ENCODE assay signal across 23 cellular contexts in genomic region chr9:2767800-2768199, GRCh38. TPM values are rescaled to one million over a fixed set of nuclear protein-coding genes. Genes with fewer than 3 reads are reported as not detected.
A peak's percentile ranks its signal among the peaks of the same experiment; 100 is the strongest.
DNase-seq lines count a peak whose midpoint lies in the region; ATAC-seq, FAIRE-seq and TF ChIP-seq lines count a peak whose summit lies in the region.
"Had no signal": no experiment of that assay in that cellular context is flagged by ENCODE, and none has a peak within 500 bp of the region (broad histone marks: within the 10 kb centered on the region; RNA-seq: fewer than 3 reads in every experiment).

No MANE protein-coding gene starts in this region.

- TF ChIP-seq EP300 in A549 (IDR thresholded peaks at IDR 0.05), result no peak

- H4K8ac ChIP-seq in IMR-90 (ENCODE audit: low read depth in 2 of 2, low read length in 2 of 2), result no peak overlapping the region; a peak in 1 of 4 replicates

- no peaks in the 10 kb centered on the region for H4K20me1 ChIP-seq in IMR-90 (ENCODE audit: insufficient read depth, low read length)

- H2BK15ac ChIP-seq in IMR-90 (ENCODE audit: low read depth, low read length), result no peak overlapping the region

- CTCF ChIA-PET in A549 (lab: Yijun Ruan, JAX), result no interaction called here
- CTCF ChIA-PET in IMR-90 (lab: Yijun Ruan, JAX), result no interaction called here

- H3K9me1 ChIP-seq in IMR-90 (ENCODE audit: insufficient read depth, low read length), result peaks cover 9% of the 10 kb centered on the region

- no peak for TF ChIP-seq RAD21 in A549 (conservative IDR thresholded peaks at IDR 0.05 in 1 of 2, IDR thresholded peaks at IDR 0.05 in 1 of 2)
- TF ChIP-seq RAD21 in IMR-90 (IDR thresholded peaks at IDR 0.05; ENCODE audit: low read length), result no peak

- H4K91ac ChIP-seq in IMR-90 (ENCODE audit: insufficient read depth, low read depth, low read length), result no peak overlapping the region

- no peak overlapping the region for H2BK120ac ChIP-seq in IMR-90 (ENCODE audit: low read depth, low read length)

- H3K27ac ChIP-seq in A549, result peak overlapping the region in 1 of 2 experiments; percentile 32; a peak in 2 of 6 replicates
- peak overlapping the region; percentile 25; the same call in 1 of the 2 replicates for H3K27ac ChIP-seq in IMR-90 (ENCODE audit: insufficient read depth, low read length)
- H3K27ac ChIP-seq: C4-2B, GM23248 had no signal

- no peak overlapping the region for H2AFZ ChIP-seq in IMR-90 (replicated peaks; ENCODE audit: low read length, poor library complexity)
- H2AFZ ChIP-seq: GM23248 had no signal

- in situ Hi-C loops in IMR-90 (cut with MboI; ENCODE audit: low sequenced_read_pairs), result no loop called here

- no peaks in the 10 kb centered on the region for H3K27me3 ChIP-seq in IMR-90 (ENCODE audit: control insufficient read depth, insufficient read depth, low read length)

- intact Hi-C loops in IMR-90 (cut with micrococcal nuclease), result no loop called here

- H3K4me1 ChIP-seq in A549 (peaks cover 18% of the 10 kb centered on the region), IMR-90 (ENCODE audit: control insufficient read depth, insufficient read depth, low read length) (peaks cover 14% of the 10 kb centered on the region; the same call in 1 of the 2 replicates)

- H3K9ac ChIP-seq in IMR-90 (ENCODE audit: low read depth, low read length), result no peak overlapping the region
- H3K9ac ChIP-seq: GM23248 had no signal

- peak overlapping the region; percentile 31 for H2BK5ac ChIP-seq in IMR-90 (ENCODE audit: low read depth, low read length, poor library complexity, severe bottlenecking)

- no TSS peak for BruUV-seq in IMR-90 (replicated peaks; lab: Mats Ljungman, UMichigan)

- peaks cover 13% of the 10 kb centered on the region for H3K36me3 ChIP-seq in IMR-90 (ENCODE audit: control insufficient read depth, insufficient read depth, low read length)

- H3K9me3 ChIP-seq in A549, result peaks cover 2% of the 10 kb centered on the region
- no peaks in the 10 kb centered on the region for H3K9me3 ChIP-seq in IMR-90 (ENCODE audit: control insufficient read depth, insufficient read depth, low read length)
- H3K9me3 ChIP-seq: Caco-2 had no signal

- no peak for FAIRE-seq in A549 (lab: Jason Lieb, UNC)
- FAIRE-seq: A204.1, D721Med, GM19239, H54, HTR-8/SVneo had no signal

- no peak overlapping the region for H3K4ac ChIP-seq in IMR-90 (ENCODE audit: low read depth, low read length)

- no peak overlapping the region for H2BK20ac ChIP-seq in IMR-90 (ENCODE audit: low read depth, low read length)

- DNase-seq in A549 (ENCODE audit: low read depth in 1 of 2, low spot score in 1 of 2) (no peak), EH (ENCODE audit: low read depth) (peak; percentile 52), IMR-90 (peak; percentile 40), fibroblast of the aortic adventitia (ENCODE audit: low read depth) (peak; percentile 49), NCI-H2171 (lab: John Stamatoyannopoulos, UW) (no peak)
- no peak for DNase-seq in stimulated activated CD4-positive, alpha-beta T cell treated with anti-CD3 and anti-CD28 coated beads, Interleukin-4, amount 100 ng/mL, for 24 hours
- DNase-seq: AML-193; Caco-2; CD4-positive, alpha-beta T cell; GF-D8; GM23248; HCEC 1CT; KBM-7 had no signal

- peak overlapping the region; percentile 41; the same call in 1 of the 2 replicates for H3K18ac ChIP-seq in IMR-90 (ENCODE audit: low read depth, low read length)

- POLR2A ChIA-PET in A549 (lab: Yijun Ruan, JAX), result no interaction called here
- POLR2A ChIA-PET in IMR-90 (lab: Charles Lee; ENCODE audit: unreplicated experiment), result no interaction called here

- no peak overlapping the region for H3K23ac ChIP-seq in IMR-90 (ENCODE audit: low read depth, low read length)

- dilution Hi-C loops in IMR-90 (cut with HindIII; ENCODE audit: low sequenced_read_pairs, unreplicated experiment), result no loop called here

- H3K79me1 ChIP-seq in IMR-90 (ENCODE audit: low read depth in 1 of 2, low read length in 2 of 2), result peaks cover 4 to 21% of the 10 kb centered on the region in 2 experiments

- 86% methylated on average over 3 of the region's 3 CpGs for WGBS in A549 (ENCODE audit: missing lambda C conversion rate)
- whole genome bisulfite sequencing in IMR-90 (ENCODE audit: extremely low coverage in 2 of 2, insufficient read length in 1 of 2), 2 experiments, result no CpG with 5 or more reads among the region's 3 CpGs

- no peak overlapping the region for H2AK5ac ChIP-seq in IMR-90 (ENCODE audit: low read depth, low read length)

- no peak overlapping the region for H2AK9ac ChIP-seq in IMR-90 (replicated peaks; ENCODE audit: low read depth, low read length, poor library complexity)

- H3K56ac ChIP-seq in IMR-90 (ENCODE audit: extremely low read depth, insufficient read depth, low read length), result no peak overlapping the region

- TF ChIP-seq CTCF in A549 (IDR thresholded peaks at IDR 0.05) (no peak), IMR-90 (conservative IDR thresholded peaks at IDR 0.05; ENCODE audit: low read depth, low read length) (no peak), fibroblast of the aortic adventitia (IDR thresholded peaks at IDR 0.05; ENCODE audit: insufficient read depth, low read length) (no peak)

- H3K4me3 ChIP-seq in A549 (no peak overlapping the region), IMR-90 (ENCODE audit: insufficient read depth, low read depth, low read length) (no peak overlapping the region), fibroblast of the aortic adventitia (ENCODE audit: low read depth, low read length) (no peak overlapping the region)
- H3K4me3 ChIP-seq: GM23248 had no signal

- ATAC-seq in A549, result no peak
- ATAC-seq in IMR-90 (ENCODE audit: low read depth), result no peak
- ATAC-seq in GM18861 (IDR thresholded peaks at IDR 0.05; ENCODE audit: unreplicated experiment), result no peak
- ATAC-seq in GM18502 (IDR thresholded peaks at IDR 0.05; ENCODE audit: poor library complexity, unreplicated experiment), result no peak

- no peak overlapping the region for H3K4me2 ChIP-seq in A549
- H3K4me2 ChIP-seq in IMR-90 (ENCODE audit: low read depth, low read length), result no peak overlapping the region

- TF ChIP-seq POLR2A in A549 (IDR thresholded peaks at IDR 0.05; ENCODE audit: low read length) (no peak), IMR-90 (IDR thresholded peaks at IDR 0.05; ENCODE audit: low read depth, low read length) (no peak)

- peak overlapping the region; percentile 42; the same call in 1 of the 2 replicates for H4K5ac ChIP-seq in IMR-90 (ENCODE audit: low read depth, low read length)

- H3K14ac ChIP-seq in IMR-90 (replicated peaks; ENCODE audit: low read depth, low read length), result no peak overlapping the region

TF ChIP-seq in A549, 52 proteins besides CTCF, POLR2A, EP300 and RAD21:
- no peak for TF ChIP-seq MAZ (IDR thresholded peaks at IDR 0.05; ENCODE audit: borderline replicate concordance, low read depth, low read length)
- peak; percentile 56 for TF ChIP-seq NFE2L2 (conservative IDR thresholded peaks at IDR 0.05; ENCODE audit: low read length)

TF ChIP-seq in IMR-90, 13 proteins besides CTCF, POLR2A, EP300 and RAD21:
- TF ChIP-seq CHD1 (IDR thresholded peaks at IDR 0.05; ENCODE audit: low read depth, low read length) (no peak), NFE2L2 (IDR thresholded peaks at IDR 0.05; ENCODE audit: low read depth, low read length) (peak; percentile 20; the same call in 1 of the 2 replicates)
- TF ChIP-seq, protein P1, sequence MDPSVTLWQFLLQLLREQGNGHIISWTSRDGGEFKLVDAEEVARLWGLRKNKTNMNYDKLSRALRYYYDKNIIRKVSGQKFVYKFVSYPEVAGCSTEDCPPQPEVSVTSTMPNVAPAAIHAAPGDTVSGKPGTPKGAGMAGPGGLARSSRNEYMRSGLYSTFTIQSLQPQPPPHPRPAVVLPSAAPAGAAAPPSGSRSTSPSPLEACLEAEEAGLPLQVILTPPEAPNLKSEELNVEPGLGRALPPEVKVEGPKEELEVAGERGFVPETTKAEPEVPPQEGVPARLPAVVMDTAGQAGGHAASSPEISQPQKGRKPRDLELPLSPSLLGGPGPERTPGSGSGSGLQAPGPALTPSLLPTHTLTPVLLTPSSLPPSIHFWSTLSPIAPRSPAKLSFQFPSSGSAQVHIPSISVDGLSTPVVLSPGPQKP (IDR thresholded peaks at IDR 0.05; ENCODE audit: borderline replicate concordance, low read depth, low read length), result no peak
TF ChIP-seq in IMR-90: peak in this region for 1.

RNA-seq across cellular contexts. Expression of gene KCNV2, which starts 50.5 kb away (rescaled TPM):
- not detected in 2 replicates for polyA plus RNA-seq in A549 (2011; rRNA removed)
- polyA plus RNA-seq in A549 (2012; cell fraction: cytosol; rRNA removed), result not detected in 2 replicates
- polyA plus RNA-seq in A549 (2012; cell fraction: nucleus; rRNA removed), result not detected in 2 replicates
- not detected in 3 replicates for polyA plus RNA-seq in A549 (2017; fragmentation: RNase III; extraction: RNeasy Plus Mini Kit Qiagen cat#74134 plus additional on column Dnase treatment)
- polyA minus RNA-seq in A549 (2011; rRNA and poly(A)+ RNA removed), result not detected in 2 replicates
- total RNA-seq in IMR-90 (2012; rRNA removed), result not detected in 2 replicates
- polyA plus RNA-seq in IMR-90 (2012; rRNA removed), result not detected in 2 replicates
- polyA plus RNA-seq in IMR-90 (2012; cell fraction: cytosol; rRNA removed), result not detected in 2 replicates
- not detected in 2 replicates for polyA plus RNA-seq in IMR-90 (2012; cell fraction: nucleus; rRNA removed; ENCODE audit: low replicate concordance)
- not detected in 2 replicates for total RNA-seq in fibroblast of the aortic adventitia (ENCODE audit: low replicate concordance)
- total RNA-seq: Caco-2; CD4-positive, alpha-beta T cell; GM23248 had no signal
- polyA plus RNA-seq: BJ, GM23248, IgD-negative memory B cell had no signal

Comparison
In these comparisons a context has a peak if more than half of its experiments do, and no peak if none do; other contexts are left out.
1. DNase-seq: peak in EH (single experiment), IMR-90 (single experiment) and fibroblast of the aortic adventitia (single experiment); none in A549 (0 of 2), stimulated activated CD4-positive, alpha-beta T cell treated with anti-CD3 and anti-CD28 coated beads, Interleukin-4, amount 100 ng/mL, for 24 hours (single experiment) and NCI-H2171 (single experiment).